Comparison of ENCODE assay signal across 12 cellular contexts in the genomic region with DNA sequence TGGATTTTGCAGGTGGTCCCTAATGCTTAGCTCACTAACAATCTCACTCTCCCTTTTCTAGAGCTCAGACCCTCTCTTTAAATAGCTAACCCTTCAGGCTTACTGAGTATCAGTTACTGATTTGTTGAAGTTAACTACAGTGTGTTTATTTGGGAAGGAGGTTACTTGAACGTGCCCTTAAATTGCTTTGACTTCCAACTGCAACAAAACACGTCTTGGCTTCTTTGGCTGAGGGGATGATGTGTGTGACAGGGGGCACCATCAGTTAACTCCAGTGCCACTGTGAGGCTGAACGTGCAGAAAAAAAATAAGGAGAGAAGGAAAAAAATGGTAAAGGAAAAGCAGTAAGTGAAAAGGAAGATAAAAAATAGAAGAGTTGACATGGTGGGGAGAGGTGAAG.
"Had no signal": no experiment of that assay in that cellular context is flagged by ENCODE, and none has a peak within 500 bp of the region (broad histone marks: within the 10 kb centered on the region; RNA-seq: fewer than 3 reads in every experiment).

No MANE protein-coding gene starts in this region.

- DNase-seq: activated CD4-positive, alpha-beta T cell treated with anti-CD3 and anti-CD28 coated beads for 1 hour; activated CD4-positive, alpha-beta T cell treated with anti-CD3 and anti-CD28 coated beads, Interleukin-2, amount 50 U/mL, for 48 hours; activated gamma-delta T cell treated with Interleukin-2 at 50 U/mL for 16 hours; activated naive CD8-positive, alpha-beta T cell treated with anti-CD3 and anti-CD28 coated beads, Interleukin-2, amount 10 ng/mL, durations not matched to agents 7 days and 5 days; activated T-cell treated with anti-CD3 and anti-CD28 coated beads, Interleukin-2, amount 50 U/mL, for 48 hours; foreskin keratinocyte; ovary; stimulated activated CD4-positive, alpha-beta T cell treated with anti-CD3 and anti-CD28 coated beads, Interleukin-1b, Interleukin-23, amount 100 ng/mL, for 48 hours; stimulated activated naive CD4-positive, alpha-beta T cell; T-helper 2 cell had no signal

- H3K36me3 Mint-ChIP-seq: activated naive CD8-positive, alpha-beta T cell treated with anti-CD3 and anti-CD28 coated beads, Interleukin-2, amount 10 ng/mL, durations not matched to agents 7 days and 5 days had no signal

- H3K4me3 Mint-ChIP-seq: activated naive CD8-positive, alpha-beta T cell treated with anti-CD3 and anti-CD28 coated beads, Interleukin-2, amount 10 ng/mL, durations not matched to agents 7 days and 5 days had no signal

- H3K27ac Mint-ChIP-seq: activated naive CD8-positive, alpha-beta T cell treated with anti-CD3 and anti-CD28 coated beads, Interleukin-2, amount 10 ng/mL, durations not matched to agents 7 days and 5 days had no signal

- H3K4me3 ChIP-seq: ovary, upper lobe of left lung had no signal

- H3K9me3 ChIP-seq: ovary, upper lobe of left lung had no signal

- H3K36me3 ChIP-seq: ovary, upper lobe of left lung had no signal

- FAIRE-seq: endothelial cell of umbilical vein had no signal

- H3K9me3 Mint-ChIP-seq: activated naive CD8-positive, alpha-beta T cell treated with anti-CD3 and anti-CD28 coated beads, Interleukin-2, amount 10 ng/mL, durations not matched to agents 7 days and 5 days had no signal

- H3K4me1 Mint-ChIP-seq: activated naive CD8-positive, alpha-beta T cell treated with anti-CD3 and anti-CD28 coated beads, Interleukin-2, amount 10 ng/mL, durations not matched to agents 7 days and 5 days had no signal

- H3K27ac ChIP-seq: foreskin keratinocyte, ovary, upper lobe of left lung had no signal

- H3K27me3 ChIP-seq: foreskin keratinocyte, ovary, upper lobe of left lung had no signal
